ENCODE assay signal across 8 cellular contexts in genomic region chr2:9003616-9004337, GRCh38. TPM values are rescaled to one million over a fixed set of nuclear protein-coding genes. Genes with fewer than 3 reads are reported as not detected.
DNase-seq lines count a peak whose midpoint lies in the region; ATAC-seq and TF ChIP-seq lines count a peak whose summit lies in the region.

Gene MBOAT2 (minus strand): TSS chr2:9003684. CDS start chr2:9003614, 70 bp downstream.

- TF ChIP-seq CTCF in AG10803 (conservative IDR thresholded peaks at IDR 0.05; ENCODE audit: low read length) = no peak
- TF ChIP-seq CTCF in liver (IDR thresholded peaks at IDR 0.05; ENCODE audit: low read depth, low read length, missing input control) = no peak

- peaks cover 0 to 7% (median 4%) of the 10 kb centered on the region in 4 donors for H3K27me3 ChIP-seq in liver (ENCODE audit: control insufficient read depth in 4 of 4, insufficient read depth in 4 of 4, low read length in 3 of 4)

- H3K9ac ChIP-seq in liver (ENCODE audit: low read depth in 1 of 2, low read length in 2 of 2) = no peak within 1 kb of the TSS

- no peak within 1 kb of the TSS for H3K27ac ChIP-seq in liver (ENCODE audit: low read depth in 1 of 2, low read length in 2 of 2)

- DNase-seq in AG10803 (ENCODE audit: low read depth) = peak; percentile 89
- peak; percentile 98 for DNase-seq in NCI-H510A treated with DMSO at 0.1 percent for 48 hours (lab: John Stamatoyannopoulos, UW)
- DNase-seq in activated CD4-positive, alpha-beta T cell treated with anti-CD3 and anti-CD28 coated beads, Interleukin-2, amount 50 U/mL, for 4 hours = peak; percentile 68 to 74
- peak; percentile 58 to 93 for DNase-seq in dermis microvascular lymphatic vessel endothelial cell (ENCODE audit: low read depth in 2 of 2)
- DNase-seq in stimulated activated CD4-positive, alpha-beta T cell treated with anti-CD3 and anti-CD28 coated beads, Interleukin-2, amount 100 ng/mL, for 4 hours (ENCODE audit: low read depth) = peak; percentile 72

- H3K4me3 ChIP-seq in AG10803 (ENCODE audit: low read length) = peak within 1 kb of the TSS; percentile 74
- peak within 1 kb of the TSS in 2 of 3 donors; percentile 44 to 76 for H3K4me3 ChIP-seq in liver (ENCODE audit: low read depth in 1 of 3, low read length in 3 of 3)

- H3K4me1 ChIP-seq in liver (ENCODE audit: control insufficient read depth in 4 of 4, insufficient read depth in 4 of 4, low read length in 3 of 4) = peaks cover 4 to 11% (median 10%) of the 10 kb centered on the region in 4 donors

- TF ChIP-seq RAD21 in liver (IDR thresholded peaks at IDR 0.05) = no peak

- 3% methylated on average over 103 of the region's 104 CpGs for WGBS in liver

- H3K36me3 ChIP-seq in liver (ENCODE audit: control insufficient read depth in 4 of 4, insufficient read depth in 3 of 4, low read depth in 1 of 4, low read length in 3 of 4) = no peaks in the 10 kb centered on the region

- ATAC-seq in GM19043 (IDR thresholded peaks at IDR 0.05; ENCODE audit: low read depth, unreplicated experiment) (peak; percentile 85), HG03342 (IDR thresholded peaks at IDR 0.05; ENCODE audit: unreplicated experiment) (peak; percentile 84)

- no peaks in the 10 kb centered on the region for H3K9me3 ChIP-seq in liver (ENCODE audit: control insufficient read depth in 4 of 4, low read length in 3 of 4)

TF ChIP-seq in liver, 16 proteins besides CTCF, POLR2A, EP300 and RAD21:
- TF ChIP-seq SP1 (IDR thresholded peaks at IDR 0.05) (no peak), ATF3 (IDR thresholded peaks at IDR 0.05) (no peak), HNF4G (IDR thresholded peaks at IDR 0.05) (no peak), FOXA2 (IDR thresholded peaks at IDR 0.05) (no peak), YY1 (IDR thresholded peaks at IDR 0.05) (no peak), FOXA1 (IDR thresholded peaks at IDR 0.05) (no peak), JUND (IDR thresholded peaks at IDR 0.05) (no peak), GABPA (IDR thresholded peaks at IDR 0.05 in 1 of 2, conservative IDR thresholded peaks at IDR 0.05 in 1 of 2) (no peak), TAF1 (conservative IDR thresholded peaks at IDR 0.05) (no peak), HNF4A (conservative IDR thresholded peaks at IDR 0.05) (no peak), EGR1 (IDR thresholded peaks at IDR 0.05; ENCODE audit: low read depth in 2 of 2) (no peak), NR2F2 (IDR thresholded peaks at IDR 0.05) (no peak), RXRA (IDR thresholded peaks at IDR 0.05) (no peak)
- TF ChIP-seq, protein P1, sequence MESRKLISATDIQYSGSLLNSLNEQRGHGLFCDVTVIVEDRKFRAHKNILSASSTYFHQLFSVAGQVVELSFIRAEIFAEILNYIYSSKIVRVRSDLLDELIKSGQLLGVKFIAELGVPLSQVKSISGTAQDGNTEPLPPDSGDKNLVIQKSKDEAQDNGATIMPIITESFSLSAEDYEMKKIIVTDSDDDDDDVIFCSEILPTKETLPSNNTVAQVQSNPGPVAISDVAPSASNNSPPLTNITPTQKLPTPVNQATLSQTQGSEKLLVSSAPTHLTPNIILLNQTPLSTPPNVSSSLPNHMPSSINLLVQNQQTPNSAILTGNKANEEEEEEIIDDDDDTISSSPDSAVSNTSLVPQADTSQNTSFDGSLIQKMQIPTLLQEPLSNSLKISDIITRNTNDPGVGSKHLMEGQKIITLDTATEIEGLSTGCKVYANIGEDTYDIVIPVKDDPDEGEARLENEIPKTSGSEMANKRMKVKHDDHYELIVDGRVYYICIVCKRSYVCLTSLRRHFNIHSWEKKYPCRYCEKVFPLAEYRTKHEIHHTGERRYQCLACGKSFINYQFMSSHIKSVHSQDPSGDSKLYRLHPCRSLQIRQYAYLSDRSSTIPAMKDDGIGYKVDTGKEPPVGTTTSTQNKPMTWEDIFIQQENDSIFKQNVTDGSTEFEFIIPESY (IDR thresholded peaks at IDR 0.05) = no peak
- TF ChIP-seq, protein P2, sequence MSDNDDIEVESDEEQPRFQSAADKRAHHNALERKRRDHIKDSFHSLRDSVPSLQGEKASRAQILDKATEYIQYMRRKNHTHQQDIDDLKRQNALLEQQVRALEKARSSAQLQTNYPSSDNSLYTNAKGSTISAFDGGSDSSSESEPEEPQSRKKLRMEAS (IDR thresholded peaks at IDR 0.05) = no peak
- TF ChIP-seq, protein P3, sequence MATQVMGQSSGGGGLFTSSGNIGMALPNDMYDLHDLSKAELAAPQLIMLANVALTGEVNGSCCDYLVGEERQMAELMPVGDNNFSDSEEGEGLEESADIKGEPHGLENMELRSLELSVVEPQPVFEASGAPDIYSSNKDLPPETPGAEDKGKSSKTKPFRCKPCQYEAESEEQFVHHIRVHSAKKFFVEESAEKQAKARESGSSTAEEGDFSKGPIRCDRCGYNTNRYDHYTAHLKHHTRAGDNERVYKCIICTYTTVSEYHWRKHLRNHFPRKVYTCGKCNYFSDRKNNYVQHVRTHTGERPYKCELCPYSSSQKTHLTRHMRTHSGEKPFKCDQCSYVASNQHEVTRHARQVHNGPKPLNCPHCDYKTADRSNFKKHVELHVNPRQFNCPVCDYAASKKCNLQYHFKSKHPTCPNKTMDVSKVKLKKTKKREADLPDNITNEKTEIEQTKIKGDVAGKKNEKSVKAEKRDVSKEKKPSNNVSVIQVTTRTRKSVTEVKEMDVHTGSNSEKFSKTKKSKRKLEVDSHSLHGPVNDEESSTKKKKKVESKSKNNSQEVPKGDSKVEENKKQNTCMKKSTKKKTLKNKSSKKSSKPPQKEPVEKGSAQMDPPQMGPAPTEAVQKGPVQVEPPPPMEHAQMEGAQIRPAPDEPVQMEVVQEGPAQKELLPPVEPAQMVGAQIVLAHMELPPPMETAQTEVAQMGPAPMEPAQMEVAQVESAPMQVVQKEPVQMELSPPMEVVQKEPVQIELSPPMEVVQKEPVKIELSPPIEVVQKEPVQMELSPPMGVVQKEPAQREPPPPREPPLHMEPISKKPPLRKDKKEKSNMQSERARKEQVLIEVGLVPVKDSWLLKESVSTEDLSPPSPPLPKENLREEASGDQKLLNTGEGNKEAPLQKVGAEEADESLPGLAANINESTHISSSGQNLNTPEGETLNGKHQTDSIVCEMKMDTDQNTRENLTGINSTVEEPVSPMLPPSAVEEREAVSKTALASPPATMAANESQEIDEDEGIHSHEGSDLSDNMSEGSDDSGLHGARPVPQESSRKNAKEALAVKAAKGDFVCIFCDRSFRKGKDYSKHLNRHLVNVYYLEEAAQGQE (IDR thresholded peaks at IDR 0.05) = no peak
TF ChIP-seq in liver: peak in this region for 0.

RNA-seq across cellular contexts. Expression of gene MBOAT2, which starts in this region (rescaled TPM):
- 4.5 and 5.3 TPM in 2 replicates for total RNA-seq in dermis microvascular lymphatic vessel endothelial cell
- 10 to 100 TPM in 1 of 2 donors, 1 to 10 TPM in 1; 5.0 to 65.5 TPM for total RNA-seq in liver
- 1 to 10 TPM in 1 of 2 donors, under 1 TPM in 1; 0.57 to 1.4 TPM for polyA plus RNA-seq in liver
